8 cellular contexts compared by ENCODE assay signal in the genomic region with DNA sequence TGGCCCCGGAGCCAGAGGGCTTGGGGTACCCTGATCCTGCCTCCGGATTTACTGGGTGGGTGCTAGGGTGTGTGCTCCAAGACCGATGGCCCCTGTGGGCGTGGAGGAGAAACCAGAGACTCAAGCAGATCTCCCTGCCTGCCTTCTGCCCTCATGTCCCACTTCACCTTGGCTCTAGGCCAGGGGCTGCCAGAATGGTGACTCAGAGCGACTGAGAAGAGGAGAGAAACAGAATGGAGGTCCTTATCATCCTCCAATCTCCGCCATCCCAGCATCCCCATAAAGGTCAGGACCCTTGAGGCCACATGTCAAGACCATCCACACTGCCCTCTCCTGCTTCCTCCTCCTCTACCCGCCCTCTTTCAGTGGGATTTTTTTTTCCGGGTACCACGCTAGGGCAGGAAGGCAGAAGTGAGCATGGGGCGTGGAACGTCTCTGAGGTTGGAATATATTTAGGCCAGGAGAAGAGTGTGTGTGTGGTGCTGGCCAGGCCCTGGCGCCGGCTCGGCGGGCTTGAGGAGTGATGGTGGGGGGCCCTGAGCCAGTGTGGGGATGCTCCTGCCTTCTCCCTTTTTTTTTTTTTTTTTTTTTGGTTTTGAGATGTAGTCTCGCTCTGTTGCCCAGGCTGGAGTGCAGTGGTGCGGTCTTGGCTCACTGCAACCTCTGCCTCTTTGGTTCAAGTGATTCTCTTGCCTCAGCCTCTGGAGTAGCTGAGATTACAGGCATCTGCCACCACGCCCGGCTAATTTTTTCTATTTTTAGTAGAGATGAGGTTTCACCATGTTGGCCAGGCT. TPM values are rescaled to one million over a fixed set of nuclear protein-coding genes. Genes with fewer than 3 reads are reported as not detected.
DNase-seq lines count a peak whose midpoint lies in the region; ATAC-seq and TF ChIP-seq lines count a peak whose summit lies in the region.

No MANE protein-coding gene starts in this region.

- H3K27ac ChIP-seq in epithelial cell of prostate (peak overlapping the region; percentile 100), tibial artery (peak overlapping the region; percentile 78 to 79)

- ATAC-seq in natural killer cell treated with Interleukin-12 subunit alpha and Interleukin-12 subunit beta and Interleukin-15 and Interleukin-18, amount 100 ng/mL, for 72 hours, result no peak
- ATAC-seq in GM19023 (IDR thresholded peaks at IDR 0.05; ENCODE audit: unreplicated experiment) (no peak), HG02981 (IDR thresholded peaks at IDR 0.05; ENCODE audit: unreplicated experiment) (no peak)

- peaks cover 0 to 39% (median 33%) of the 10 kb centered on the region in 4 donors for H3K4me1 ChIP-seq in tibial artery

- H3K4me1 Mint-ChIP-seq in natural killer cell treated with Interleukin-12 subunit alpha and Interleukin-12 subunit beta and Interleukin-15 and Interleukin-18, amount 100 ng/mL, for 72 hours (ENCODE audit: low read depth in 2 of 2), result peaks cover 28 to 41% of the 10 kb centered on the region in 2 donors

- no peaks in the 10 kb centered on the region for H3K9me3 ChIP-seq in tibial artery

- H3K27me3 ChIP-seq in tibial artery, result no peaks in the 10 kb centered on the region

- H3K36me3 Mint-ChIP-seq in natural killer cell treated with Interleukin-12 subunit alpha and Interleukin-12 subunit beta and Interleukin-15 and Interleukin-18, amount 100 ng/mL, for 72 hours, result no peaks in the 10 kb centered on the region

- TF ChIP-seq CTCF in tibial artery (IDR thresholded peaks at IDR 0.05), result no peak

- intact Hi-C loops in tibial artery (cut with DNase I; ENCODE audit: low total_unique reads), result no loop called here

- H3K9me3 Mint-ChIP-seq in natural killer cell treated with Interleukin-12 subunit alpha and Interleukin-12 subunit beta and Interleukin-15 and Interleukin-18, amount 100 ng/mL, for 72 hours, result no peaks in the 10 kb centered on the region

- peak overlapping the region; percentile 72 for H3K4me3 Mint-ChIP-seq in natural killer cell treated with Interleukin-12 subunit alpha and Interleukin-12 subunit beta and Interleukin-15 and Interleukin-18, amount 100 ng/mL, for 72 hours

- DNase-seq in GM04504 (ENCODE audit: low read depth) (peak; percentile 79), NCI-H510A treated with DMSO at 0.1 percent for 48 hours (lab: John Stamatoyannopoulos, UW) (peak; percentile 20), epithelial cell of prostate (ENCODE audit: low read depth, low spot score) (no peak), tibial artery (peak; percentile 88 to 91)
- peak; percentile 87 for DNase-seq in activated CD8-positive, alpha-beta memory T cell treated with anti-CD3 and anti-CD28 coated beads, Interleukin-2, amount 50 U/mL, for 48 hours
- no peak for DNase-seq in natural killer cell treated with Interleukin-12 subunit alpha and Interleukin-12 subunit beta and Interleukin-15 and Interleukin-18, amount 100 ng/mL, for 72 hours (ENCODE audit: low spot score)

- H3K27me3 Mint-ChIP-seq in natural killer cell treated with Interleukin-12 subunit alpha and Interleukin-12 subunit beta and Interleukin-15 and Interleukin-18, amount 100 ng/mL, for 72 hours, result no peaks in the 10 kb centered on the region

- peak overlapping the region in 1 of 2 donors; percentile 18 for H3K4me3 ChIP-seq in tibial artery

- no peaks in the 10 kb centered on the region for H3K36me3 ChIP-seq in tibial artery

- H3K27ac Mint-ChIP-seq in natural killer cell treated with Interleukin-12 subunit alpha and Interleukin-12 subunit beta and Interleukin-15 and Interleukin-18, amount 100 ng/mL, for 72 hours, result peak overlapping the region; percentile 90 to 91

RNA-seq across cellular contexts. Expression of gene IER2, which starts 22.3 kb away (rescaled TPM):
- total RNA-seq in natural killer cell treated with Interleukin-12 subunit alpha and Interleukin-12 subunit beta and Interleukin-15 and Interleukin-18, amount 100 ng/mL, for 72 hours, result 100 to 1,000 TPM; 106 to 117 TPM

RNA-seq across cellular contexts. Expression of gene STX10, which starts 22.4 kb away (rescaled TPM):
- 10 to 100 TPM; 48.1 to 62.5 TPM for total RNA-seq in natural killer cell treated with Interleukin-12 subunit alpha and Interleukin-12 subunit beta and Interleukin-15 and Interleukin-18, amount 100 ng/mL, for 72 hours

RNA-seq across cellular contexts. Expression of gene NACC1, which starts 54.5 kb away (rescaled TPM):
- total RNA-seq in natural killer cell treated with Interleukin-12 subunit alpha and Interleukin-12 subunit beta and Interleukin-15 and Interleukin-18, amount 100 ng/mL, for 72 hours, result 100 to 1,000 TPM; 129 to 138 TPM

RNA-seq across cellular contexts. Expression of gene TRMT1, which starts 56.0 kb away (rescaled TPM):
- total RNA-seq in natural killer cell treated with Interleukin-12 subunit alpha and Interleukin-12 subunit beta and Interleukin-15 and Interleukin-18, amount 100 ng/mL, for 72 hours, result 100 to 1,000 TPM in 1 of 2 donors, 10 to 100 TPM in 1; 54.6 to 120 TPM

Comparison
In these comparisons a context has a peak if more than half of its experiments do, and no peak if none do; other contexts are left out.
1. DNase-seq: peak in GM04504 (single experiment), NCI-H510A treated with DMSO at 0.1 percent for 48 hours (single experiment), activated CD8-positive, alpha-beta memory T cell treated with anti-CD3 and anti-CD28 coated beads, Interleukin-2, amount 50 U/mL, for 48 hours (single experiment) and tibial artery (2 of 2); none in epithelial cell of prostate (single experiment) and natural killer cell treated with Interleukin-12 subunit alpha and Interleukin-12 subunit beta and Interleukin-15 and Interleukin-18, amount 100 ng/mL, for 72 hours (single experiment).